Comparison of ENCODE assay signal across 8 cellular contexts in genomic region chr3:195129644-195130492, GRCh38.
DNase-seq lines count a peak whose midpoint lies in the region; ATAC-seq lines count a peak whose summit lies in the region.

No MANE protein-coding gene starts in this region.

- H3K4me1 Mint-ChIP-seq in activated naive CD8-positive, alpha-beta T cell treated with anti-CD3 and anti-CD28 coated beads for 36 hours: peaks cover 36% of the 10 kb centered on the region

- H3K27me3 Mint-ChIP-seq in activated naive CD8-positive, alpha-beta T cell treated with anti-CD3 and anti-CD28 coated beads for 36 hours: no peaks in the 10 kb centered on the region

- peak overlapping the region; percentile 97 for H3K27ac Mint-ChIP-seq in activated naive CD8-positive, alpha-beta T cell treated with anti-CD3 and anti-CD28 coated beads for 36 hours

- peak; percentile 79 for ATAC-seq in HG03039 (IDR thresholded peaks at IDR 0.05; ENCODE audit: unreplicated experiment)

- H3K9me3 Mint-ChIP-seq in activated naive CD8-positive, alpha-beta T cell treated with anti-CD3 and anti-CD28 coated beads for 36 hours: peaks cover 2% of the 10 kb centered on the region

- DNase-seq in stimulated activated naive CD4-positive, alpha-beta T cell treated with Interleukin-2 at 50 U/mL for 16 hours (lab: John Stamatoyannopoulos, UW): peak; percentile 56
- DNase-seq in stimulated activated naive CD4-positive, alpha-beta T cell (lab: John Stamatoyannopoulos, UW): no peak
- DNase-seq in activated naive CD8-positive, alpha-beta T cell treated with anti-CD3 and anti-CD28 coated beads for 36 hours: peak; percentile 55
- DNase-seq in superior temporal gyrus (ENCODE audit: extremely low spot score) (no peak), RKO (ENCODE audit: low spot score) (no peak), AG08395 (ENCODE audit: low spot score) (no peak), COLO829 (ENCODE audit: low spot score) (no peak)

- peaks cover 7% of the 10 kb centered on the region for H3K36me3 Mint-ChIP-seq in activated naive CD8-positive, alpha-beta T cell treated with anti-CD3 and anti-CD28 coated beads for 36 hours

- peak overlapping the region; percentile 13 for H3K4me3 Mint-ChIP-seq in activated naive CD8-positive, alpha-beta T cell treated with anti-CD3 and anti-CD28 coated beads for 36 hours

Comparison
In these comparisons a context has a peak if more than half of its experiments do, and no peak if none do; other contexts are left out.
1. DNase-seq: peak in stimulated activated naive CD4-positive, alpha-beta T cell treated with Interleukin-2 at 50 U/mL for 16 hours (single experiment) and activated naive CD8-positive, alpha-beta T cell treated with anti-CD3 and anti-CD28 coated beads for 36 hours (single experiment); none in stimulated activated naive CD4-positive, alpha-beta T cell (0 of 6), superior temporal gyrus (single experiment), RKO (single experiment), AG08395 (single experiment) and COLO829 (single experiment).